ENCODE assay signal across 22 cellular contexts in the genomic region with DNA sequence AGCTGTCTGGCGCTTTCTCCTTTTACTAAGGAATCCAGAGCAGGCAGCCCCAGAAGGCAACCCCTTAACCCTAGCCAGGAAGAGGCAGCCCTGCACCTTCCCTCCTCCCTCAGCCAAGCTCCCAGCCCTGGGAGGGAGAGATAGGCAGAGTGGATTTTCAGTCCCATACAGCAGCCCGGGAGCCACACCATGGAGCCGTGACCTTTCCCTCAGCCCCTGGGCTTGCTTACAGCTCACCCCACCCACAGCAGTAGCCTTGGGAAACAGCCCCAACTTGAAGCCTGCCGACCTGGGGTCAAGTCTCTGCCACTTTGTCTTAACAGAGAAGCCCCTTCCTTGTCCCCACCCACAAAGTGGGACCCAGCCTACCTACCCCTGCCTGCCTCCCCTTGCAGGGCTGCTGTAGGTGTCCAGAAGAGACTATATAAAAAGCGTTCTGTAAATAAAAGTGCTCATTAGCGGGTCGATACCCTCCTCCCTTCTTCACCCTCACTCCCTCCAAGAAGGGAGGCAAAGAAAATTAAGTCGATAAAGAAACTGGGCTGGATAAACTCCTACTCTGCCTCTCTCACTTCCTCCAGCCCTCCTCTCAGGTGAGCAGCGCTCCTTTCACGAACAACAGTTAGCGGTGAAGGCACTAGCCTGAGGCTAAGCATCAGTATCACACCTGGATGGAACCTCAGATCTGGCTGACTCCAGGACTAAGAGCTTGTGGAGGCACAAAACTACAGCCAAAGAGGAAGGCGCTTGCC. TPM values are rescaled to one million over a fixed set of nuclear protein-coding genes. Genes with fewer than 3 reads are reported as not detected.
DNase-seq lines count a peak whose midpoint lies in the region; ATAC-seq and TF ChIP-seq lines count a peak whose summit lies in the region.
"Had no signal": no experiment of that assay in that cellular context is flagged by ENCODE, and none has a peak within 500 bp of the region (broad histone marks: within the 10 kb centered on the region; RNA-seq: fewer than 3 reads in every experiment).

No MANE protein-coding gene starts in this region.

- POLR2A ChIA-PET in activated naive CD8-positive, alpha-beta T cell treated with anti-CD3 and anti-CD28 coated beads, Interleukin-2, amount 10 ng/mL, durations not matched to agents 7 days and 5 days (lab: Charles Lee) = no interaction called here

- TF ChIP-seq POLR2A in gastroesophageal sphincter (IDR thresholded peaks at IDR 0.05) = no peak
- no peak for TF ChIP-seq POLR2A in sigmoid colon (IDR thresholded peaks at IDR 0.05)

- H3K27ac Mint-ChIP-seq in activated naive CD8-positive, alpha-beta T cell treated with anti-CD3 and anti-CD28 coated beads, Interleukin-2, amount 10 ng/mL, durations not matched to agents 7 days and 5 days = no peak overlapping the region
- no peak overlapping the region for H3K27ac Mint-ChIP-seq in activated naive CD8-positive, alpha-beta T cell treated with anti-CD3 and anti-CD28 coated beads for 36 hours
- H3K27ac Mint-ChIP-seq: activated CD4-positive, alpha-beta memory T cell treated with anti-CD3 and anti-CD28 coated beads, Interleukin-2, amount 10 ng/mL, durations not matched to agents 7 days and 5 days had no signal

- TF ChIP-seq EP300 in gastroesophageal sphincter (IDR thresholded peaks at IDR 0.05) (no peak), sigmoid colon (IDR thresholded peaks at IDR 0.05) (no peak)

- H3K9ac ChIP-seq in colonic mucosa (ENCODE audit: low read depth in 2 of 2, low read length in 2 of 2) = peak overlapping the region; percentile 27 to 89

- H3K27me3 ChIP-seq in colonic mucosa = no peaks in the 10 kb centered on the region
- no peaks in the 10 kb centered on the region for H3K27me3 ChIP-seq in gastroesophageal sphincter
- no peaks in the 10 kb centered on the region for H3K27me3 ChIP-seq in sigmoid colon
- H3K27me3 ChIP-seq: testis had no signal

- TF ChIP-seq CTCF in colonic mucosa (IDR thresholded peaks at IDR 0.05) = no peak
- TF ChIP-seq CTCF in mucosa of descending colon (IDR thresholded peaks at IDR 0.05) = no peak
- TF ChIP-seq CTCF in gastroesophageal sphincter (IDR thresholded peaks at IDR 0.05) = no peak
- no peak for TF ChIP-seq CTCF in sigmoid colon (IDR thresholded peaks at IDR 0.05)

- DNase-seq in activated naive CD8-positive, alpha-beta T cell treated with anti-CD3 and anti-CD28 coated beads, Interleukin-2, amount 10 ng/mL, durations not matched to agents 7 days and 5 days = peak; percentile 4
- no peak for DNase-seq in activated naive CD8-positive, alpha-beta T cell treated with anti-CD3 and anti-CD28 coated beads for 36 hours
- no peak for DNase-seq in colonic mucosa
- DNase-seq in mucosa of descending colon = peak in 2 of 3 donors; percentile 67 to 69
- DNase-seq in substantia nigra (lab: John Stamatoyannopoulos, UW) = no peak
- DNase-seq in putamen (ENCODE audit: low spot score) = no peak
- no peak for DNase-seq in sigmoid colon
- DNase-seq: ACHN; activated CD4-positive, alpha-beta memory T cell treated with anti-CD3 and anti-CD28 coated beads, Interleukin-2, amount 10 ng/mL, durations not matched to agents 7 days and 5 days; aorta; C1 segment of cervical spinal cord; caudate nucleus; left cardiac atrium; mesendoderm; NCI-H2171; NCI-H774; PC-3; testis; WERI-Rb-1 had no signal

- H3K36me3 Mint-ChIP-seq in activated naive CD8-positive, alpha-beta T cell treated with anti-CD3 and anti-CD28 coated beads, Interleukin-2, amount 10 ng/mL, durations not matched to agents 7 days and 5 days = no peaks in the 10 kb centered on the region
- H3K36me3 Mint-ChIP-seq in activated naive CD8-positive, alpha-beta T cell treated with anti-CD3 and anti-CD28 coated beads for 36 hours = no peaks in the 10 kb centered on the region

- WGBS in gastroesophageal sphincter (ENCODE audit: low coverage in 1 of 2), 2 donors = 80 to 83% methylated on average over 2 to 4 of the region's 12 CpGs
- WGBS in sigmoid colon, 2 donors = 20 to 70% methylated on average over 12 of the region's 12 CpGs

- H3K4me1 ChIP-seq in colonic mucosa = peaks cover 35% of the 10 kb centered on the region
- H3K4me1 ChIP-seq in mucosa of descending colon (ENCODE audit: low read depth) = peaks cover 48% of the 10 kb centered on the region
- H3K4me1 ChIP-seq in gastroesophageal sphincter = peaks cover 0 to 64% (median 33%) of the 10 kb centered on the region in 3 donors
- peaks cover 0 to 38% (median 27%) of the 10 kb centered on the region in 4 donors for H3K4me1 ChIP-seq in sigmoid colon

- no peak overlapping the region for H3K4me3 Mint-ChIP-seq in activated naive CD8-positive, alpha-beta T cell treated with anti-CD3 and anti-CD28 coated beads, Interleukin-2, amount 10 ng/mL, durations not matched to agents 7 days and 5 days
- no peak overlapping the region for H3K4me3 Mint-ChIP-seq in activated naive CD8-positive, alpha-beta T cell treated with anti-CD3 and anti-CD28 coated beads for 36 hours
- H3K4me3 Mint-ChIP-seq: activated CD4-positive, alpha-beta memory T cell treated with anti-CD3 and anti-CD28 coated beads, Interleukin-2, amount 10 ng/mL, durations not matched to agents 7 days and 5 days had no signal

- H3K27ac ChIP-seq in colonic mucosa = peak overlapping the region; percentile 77
- peak overlapping the region; percentile 26 for H3K27ac ChIP-seq in substantia nigra (ENCODE audit: low read depth, low read length, poor library complexity, severe bottlenecking)
- H3K27ac ChIP-seq in gastroesophageal sphincter = peak overlapping the region in 1 of 4 donors; percentile 41
- H3K27ac ChIP-seq in sigmoid colon = peak overlapping the region in 1 of 4 donors; percentile 29
- H3K27ac ChIP-seq: testis, WERI-Rb-1 had no signal

- H3K36me3 ChIP-seq in colonic mucosa = no peaks in the 10 kb centered on the region
- peaks cover under 1% of the 10 kb centered on the region for H3K36me3 ChIP-seq in mucosa of descending colon (ENCODE audit: low read depth)
- H3K36me3 ChIP-seq in gastroesophageal sphincter = peaks cover 0 to 29% of the 10 kb centered on the region in 2 donors
- no peaks in the 10 kb centered on the region for H3K36me3 ChIP-seq in sigmoid colon
- H3K36me3 ChIP-seq: WERI-Rb-1 had no signal

- peaks cover 2% of the 10 kb centered on the region for H3K4me1 Mint-ChIP-seq in activated naive CD8-positive, alpha-beta T cell treated with anti-CD3 and anti-CD28 coated beads, Interleukin-2, amount 10 ng/mL, durations not matched to agents 7 days and 5 days
- peaks cover 3% of the 10 kb centered on the region for H3K4me1 Mint-ChIP-seq in activated naive CD8-positive, alpha-beta T cell treated with anti-CD3 and anti-CD28 coated beads for 36 hours

- intact Hi-C loops in colonic mucosa (cut with DNase I) = no loop called here
- intact Hi-C loops in mucosa of descending colon (cut with DNase I, micrococcal nuclease) = no loop called here
- intact Hi-C loops in sigmoid colon (cut with DNase I) = loop anchor here (5.0 kb wide), 2 partner anchors 38 to 238 kb away; a partner anchor contains a TSS

- no peaks in the 10 kb centered on the region for H3K9me3 Mint-ChIP-seq in activated naive CD8-positive, alpha-beta T cell treated with anti-CD3 and anti-CD28 coated beads, Interleukin-2, amount 10 ng/mL, durations not matched to agents 7 days and 5 days
- H3K9me3 Mint-ChIP-seq in activated naive CD8-positive, alpha-beta T cell treated with anti-CD3 and anti-CD28 coated beads for 36 hours = no peaks in the 10 kb centered on the region
- H3K9me3 Mint-ChIP-seq: activated CD4-positive, alpha-beta memory T cell treated with anti-CD3 and anti-CD28 coated beads, Interleukin-2, amount 10 ng/mL, durations not matched to agents 7 days and 5 days had no signal

- H3K9me3 ChIP-seq in colonic mucosa = no peaks in the 10 kb centered on the region
- no peaks in the 10 kb centered on the region for H3K9me3 ChIP-seq in mucosa of descending colon
- H3K9me3 ChIP-seq in gastroesophageal sphincter = no peaks in the 10 kb centered on the region
- no peaks in the 10 kb centered on the region for H3K9me3 ChIP-seq in sigmoid colon
- H3K9me3 ChIP-seq: testis had no signal

- no peak for ATAC-seq in activated naive CD8-positive, alpha-beta T cell treated with anti-CD3 and anti-CD28 coated beads, Interleukin-2, amount 10 ng/mL, durations not matched to agents 7 days and 5 days (ENCODE audit: low read depth)
- ATAC-seq in mucosa of descending colon (no peak), gastroesophageal sphincter (no peak)
- ATAC-seq: esophagus mucosa, HCT116, left cardiac atrium, PC-3 had no signal

- H3K4me3 ChIP-seq in colonic mucosa (no peak overlapping the region), mucosa of descending colon (no peak overlapping the region), gastroesophageal sphincter (no peak overlapping the region), sigmoid colon (no peak overlapping the region)
- H3K4me3 ChIP-seq: testis had no signal

- H3K27me3 Mint-ChIP-seq in activated naive CD8-positive, alpha-beta T cell treated with anti-CD3 and anti-CD28 coated beads, Interleukin-2, amount 10 ng/mL, durations not matched to agents 7 days and 5 days = no peaks in the 10 kb centered on the region
- H3K27me3 Mint-ChIP-seq in activated naive CD8-positive, alpha-beta T cell treated with anti-CD3 and anti-CD28 coated beads for 36 hours = peaks cover 16% of the 10 kb centered on the region
- H3K27me3 Mint-ChIP-seq: activated CD4-positive, alpha-beta memory T cell treated with anti-CD3 and anti-CD28 coated beads, Interleukin-2, amount 10 ng/mL, durations not matched to agents 7 days and 5 days had no signal

RNA-seq across cellular contexts. Expression of a gene that starts 4.2 kb away (rescaled TPM):
- total RNA-seq in activated naive CD8-positive, alpha-beta T cell treated with anti-CD3 and anti-CD28 coated beads, Interleukin-2, amount 10 ng/mL, durations not matched to agents 7 days and 5 days = 1 to 10 TPM; 3.7 to 6.1 TPM
- under 1 TPM; 0.68 to 0.80 TPM for total RNA-seq in activated naive CD8-positive, alpha-beta T cell treated with anti-CD3 and anti-CD28 coated beads for 36 hours
- total RNA-seq in colonic mucosa = 100 to 1,000 TPM; 410 to 474 TPM
- total RNA-seq in mucosa of descending colon = 100 to 1,000 TPM; 170 to 494 (median 337) TPM
- total RNA-seq in gastroesophageal sphincter = 10 to 100 TPM; 19.1 to 38.7 (median 31.7) TPM
- 10 to 100 TPM; 29.1 to 31.4 (median 30.3) TPM for total RNA-seq in sigmoid colon
- polyA plus RNA-seq in sigmoid colon = 1,000 to 10,000 TPM in 1 of 3 donors, 100 to 1,000 TPM in 2; 390 to 1,038 (median 663) TPM

RNA-seq across cellular contexts. Expression of a gene that starts 4.5 kb away (rescaled TPM):
- 10 to 100 TPM; 23.1 to 23.4 TPM for total RNA-seq in activated naive CD8-positive, alpha-beta T cell treated with anti-CD3 and anti-CD28 coated beads, Interleukin-2, amount 10 ng/mL, durations not matched to agents 7 days and 5 days
- total RNA-seq in activated naive CD8-positive, alpha-beta T cell treated with anti-CD3 and anti-CD28 coated beads for 36 hours = 1 to 10 TPM; 5.5 to 5.6 TPM
- total RNA-seq in colonic mucosa = 100 to 1,000 TPM; 217 to 259 TPM
- total RNA-seq in mucosa of descending colon = 100 to 1,000 TPM; 135 to 224 (median 186) TPM
- total RNA-seq in gastroesophageal sphincter = 100 to 1,000 TPM; 102 to 144 (median 113) TPM
- 100 to 1,000 TPM in 3 of 4 donors, 10 to 100 TPM in 1; 94.2 to 143 (median 111) TPM for total RNA-seq in sigmoid colon
- 100 to 1,000 TPM; 241 to 340 (median 304) TPM for polyA plus RNA-seq in sigmoid colon

RNA-seq across cellular contexts. Expression of a gene that starts 36.5 kb away (rescaled TPM):
- 10 to 100 TPM; 28.1 to 34.7 TPM for total RNA-seq in activated naive CD8-positive, alpha-beta T cell treated with anti-CD3 and anti-CD28 coated beads, Interleukin-2, amount 10 ng/mL, durations not matched to agents 7 days and 5 days
- 10 to 100 TPM; 22.9 to 25.4 TPM for total RNA-seq in activated naive CD8-positive, alpha-beta T cell treated with anti-CD3 and anti-CD28 coated beads for 36 hours
- total RNA-seq in colonic mucosa (10 to 100 TPM; 25.4 to 39.9 TPM), mucosa of descending colon (10 to 100 TPM; 24.9 to 40.1 (median 31.3) TPM), gastroesophageal sphincter (10 to 100 TPM; 23.3 to 33.2 (median 29.3) TPM), sigmoid colon (10 to 100 TPM; 17.8 to 49.0 (median 24.0) TPM)
- 10 to 100 TPM; 23.4 to 55.5 (median 48.4) TPM for polyA plus RNA-seq in sigmoid colon

Comparison
In these comparisons a context has a peak if more than half of its experiments do, and no peak if none do; other contexts are left out.
1. DNase-seq: peak in activated naive CD8-positive, alpha-beta T cell treated with anti-CD3 and anti-CD28 coated beads, Interleukin-2, amount 10 ng/mL, durations not matched to agents 7 days and 5 days (single experiment) and mucosa of descending colon (2 of 3); none in activated naive CD8-positive, alpha-beta T cell treated with anti-CD3 and anti-CD28 coated beads for 36 hours (single experiment), colonic mucosa (single experiment), substantia nigra (0 of 49), putamen (single experiment) and sigmoid colon (single experiment).
2. RNA of a gene that starts 4.2 kb away (total RNA-seq): 410 to 474 TPM in colonic mucosa and 170 to 494 TPM in mucosa of descending colon; 19.1 to 38.7 TPM in gastroesophageal sphincter, 29.1 to 31.4 TPM in sigmoid colon, 3.7 to 6.1 TPM in activated naive CD8-positive, alpha-beta T cell treated with anti-CD3 and anti-CD28 coated beads, Interleukin-2, amount 10 ng/mL, durations not matched to agents 7 days and 5 days and 0.68 to 0.80 TPM in activated naive CD8-positive, alpha-beta T cell treated with anti-CD3 and anti-CD28 coated beads for 36 hours; every median in the first group is over 4 times any median in the second.